ENCODE assay signal across 8 cellular contexts in the genomic region with DNA sequence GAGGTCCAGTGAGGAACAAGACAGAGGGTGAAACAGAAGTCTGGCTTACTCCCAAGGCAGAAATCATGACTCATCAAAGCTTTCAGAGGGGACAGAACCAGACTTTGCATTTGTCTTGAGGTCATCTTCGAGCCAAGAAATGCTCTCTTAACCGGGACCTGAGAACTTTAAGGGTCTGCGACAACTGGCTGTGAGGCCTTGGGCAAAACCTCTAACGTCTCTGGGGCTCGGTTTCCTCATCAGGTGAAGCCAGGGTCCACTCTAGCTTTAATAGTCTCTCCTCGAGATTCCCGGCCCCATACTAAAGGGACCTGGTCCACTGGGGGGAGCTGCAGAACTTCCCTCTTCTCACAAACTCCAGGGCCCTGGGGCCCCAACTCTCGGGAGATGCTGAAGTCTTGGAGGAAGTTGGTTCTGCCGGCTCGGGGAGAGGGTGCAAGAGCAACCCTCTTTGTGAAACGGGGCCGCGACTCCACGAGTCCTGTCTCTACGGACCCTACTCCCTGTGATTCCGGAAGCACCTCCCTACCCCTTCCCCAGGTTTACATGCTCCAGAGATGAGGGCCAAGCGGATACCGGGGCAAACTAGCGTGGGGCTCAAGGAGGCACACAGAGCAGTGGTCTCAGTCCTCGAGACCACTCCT. TPM values are rescaled to one million over a fixed set of nuclear protein-coding genes. Genes with fewer than 3 reads are reported as not detected.
A peak's percentile ranks its signal among the peaks of the same experiment; 100 is the strongest.
DNase-seq lines count a peak whose midpoint lies in the region; ATAC-seq lines count a peak whose summit lies in the region.

No MANE protein-coding gene starts in this region.

- H3K27me3 Mint-ChIP-seq in activated T-cell treated with anti-CD3 and anti-CD28 coated beads, Interleukin-2, amount 50 U/mL, for 72 hours (ENCODE audit: low read depth) = peaks cover 45% of the 10 kb centered on the region

- peak; percentile 42 for DNase-seq in activated CD4-positive, CD25-positive, alpha-beta regulatory T cell treated with anti-CD3 and anti-CD28 coated beads, Interleukin-2, amount 50 U/mL, for 72 hours
- no peak for DNase-seq in activated CD4-positive, CD25-positive, alpha-beta regulatory T cell (lab: John Stamatoyannopoulos, UW)
- DNase-seq in NCI-H524 (lab: John Stamatoyannopoulos, UW) = peak; percentile 53 to 67
- peak; percentile 31 to 42 for DNase-seq in activated T-cell treated with anti-CD3 and anti-CD28 coated beads, Interleukin-2, amount 50 U/mL, for 72 hours
- DNase-seq in fibroblast of peridontal ligament (ENCODE audit: extremely low read depth) = peak; percentile 88
- peak; percentile 91 for DNase-seq in myocyte (ENCODE audit: low read depth)

- H3K27ac Mint-ChIP-seq in activated T-cell treated with anti-CD3 and anti-CD28 coated beads, Interleukin-2, amount 50 U/mL, for 72 hours = peak overlapping the region; percentile 81

- peak overlapping the region; percentile 95 to 99 for H3K4me3 Mint-ChIP-seq in activated T-cell treated with anti-CD3 and anti-CD28 coated beads, Interleukin-2, amount 50 U/mL, for 72 hours

- peak overlapping the region; percentile 61 for H3K4me3 ChIP-seq in thymus (ENCODE audit: low read length)

- H3K36me3 Mint-ChIP-seq in activated T-cell treated with anti-CD3 and anti-CD28 coated beads, Interleukin-2, amount 50 U/mL, for 72 hours (ENCODE audit: insufficient read depth in 2 of 2) = peaks cover 0 to 2% of the 10 kb centered on the region in 2 donors

- H3K4me1 ChIP-seq in thymus (ENCODE audit: control insufficient read depth, insufficient read depth, low read length) = peaks cover 4% of the 10 kb centered on the region

- WGBS in thymus = 5% methylated on average over 20 of the region's 20 CpGs

- ATAC-seq in HG02759 (IDR thresholded peaks at IDR 0.05; ENCODE audit: unreplicated experiment) = peak; percentile 31
- peak; percentile 19 to 25 for ATAC-seq in activated T-cell treated with anti-CD3 and anti-CD28 coated beads, Interleukin-2, amount 50 U/mL, for 72 hours (replicated peaks in 1 of 2)

- H3K9me3 Mint-ChIP-seq in activated T-cell treated with anti-CD3 and anti-CD28 coated beads, Interleukin-2, amount 50 U/mL, for 72 hours = no peaks in the 10 kb centered on the region

- H3K36me3 ChIP-seq in thymus (ENCODE audit: control insufficient read depth, insufficient read depth) = no peaks in the 10 kb centered on the region

- peaks cover 48% of the 10 kb centered on the region for H3K27me3 ChIP-seq in thymus (ENCODE audit: control insufficient read depth, insufficient read depth)

- peaks cover 58% of the 10 kb centered on the region for H3K4me1 Mint-ChIP-seq in activated T-cell treated with anti-CD3 and anti-CD28 coated beads, Interleukin-2, amount 50 U/mL, for 72 hours (ENCODE audit: low read depth)

- H3K9me3 ChIP-seq in thymus (ENCODE audit: control insufficient read depth) = peaks cover 2% of the 10 kb centered on the region

- peak overlapping the region; percentile 36 for H3K27ac ChIP-seq in thymus (ENCODE audit: low read depth)

RNA-seq across cellular contexts. Expression of a gene that starts 2.6 kb away (rescaled TPM):
- total RNA-seq in activated T-cell treated with anti-CD3 and anti-CD28 coated beads, Interleukin-2, amount 50 U/mL, for 72 hours = under 1 TPM; 0.49 to 0.53 TPM
- total RNA-seq in myocyte = 2.6 and 3.2 TPM in 2 replicates
- 5.7 TPM for polyA plus RNA-seq in myocyte (2012)
- 1.5 TPM for polyA plus RNA-seq in thymus

Comparison
In these comparisons a context has a peak if more than half of its experiments do, and no peak if none do; other contexts are left out.
1. DNase-seq: peak in activated CD4-positive, CD25-positive, alpha-beta regulatory T cell treated with anti-CD3 and anti-CD28 coated beads, Interleukin-2, amount 50 U/mL, for 72 hours (single experiment), NCI-H524 (2 of 2), activated T-cell treated with anti-CD3 and anti-CD28 coated beads, Interleukin-2, amount 50 U/mL, for 72 hours (2 of 2), fibroblast of peridontal ligament (single experiment) and myocyte (single experiment); none in activated CD4-positive, CD25-positive, alpha-beta regulatory T cell (0 of 4).